ENCODE assay signal across 8 cellular contexts in the genomic region with DNA sequence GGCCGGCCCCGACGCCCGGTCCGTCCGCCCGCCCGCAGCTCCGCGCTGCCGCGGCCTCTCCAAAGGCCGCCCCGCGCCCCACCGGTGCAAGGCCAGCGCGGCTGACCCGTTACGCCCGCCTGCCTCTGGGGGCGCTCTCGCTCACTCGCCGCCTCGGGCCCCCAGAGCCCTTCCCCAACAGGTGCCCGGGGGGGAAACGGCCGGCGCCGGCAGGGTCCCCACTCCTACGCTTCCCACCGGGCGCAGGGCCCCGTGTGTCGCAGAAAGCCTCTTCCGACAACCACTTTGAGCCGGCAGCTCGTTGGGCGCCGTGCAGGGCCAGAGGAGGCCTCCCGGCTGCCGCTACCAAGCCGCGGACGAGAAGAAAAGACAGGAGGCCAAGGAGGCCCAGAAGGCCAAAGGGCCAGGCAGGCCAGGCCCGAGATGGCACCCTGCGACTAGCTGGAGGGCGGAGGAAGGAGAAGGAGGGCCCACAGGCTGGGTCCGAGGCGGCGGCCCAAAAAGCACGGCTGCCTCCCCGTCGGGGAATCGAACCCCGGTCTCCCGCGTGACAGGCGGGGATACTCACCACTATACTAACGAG.
DNase-seq lines count a peak whose midpoint lies in the region; ATAC-seq and TF ChIP-seq lines count a peak whose summit lies in the region.

No MANE protein-coding gene starts in this region.

- peaks cover 16% of the 10 kb centered on the region for H3K27me3 Mint-ChIP-seq in endothelial cell (ENCODE audit: unreplicated experiment)

- peak overlapping the region; percentile 82 for H3K4me3 Mint-ChIP-seq in endothelial cell (ENCODE audit: unreplicated experiment)

- peaks cover 60% of the 10 kb centered on the region for H3K27me3 ChIP-seq in suprapubic skin

- no peak overlapping the region for H3K27ac Mint-ChIP-seq in endothelial cell (ENCODE audit: unreplicated experiment)

- H3K36me3 Mint-ChIP-seq in endothelial cell (ENCODE audit: low read depth, unreplicated experiment) = peaks cover 16% of the 10 kb centered on the region

- no peaks in the 10 kb centered on the region for H3K36me3 ChIP-seq in suprapubic skin

- TF ChIP-seq CTCF in endothelial cell (IDR thresholded peaks at IDR 0.05; ENCODE audit: unreplicated experiment) = peak; percentile 75
- TF ChIP-seq CTCF in suprapubic skin (IDR thresholded peaks at IDR 0.05) = peak in 1 of 2 donors; percentile 49

- no peaks in the 10 kb centered on the region for H3K9me3 ChIP-seq in suprapubic skin

- peak overlapping the region; percentile 46 for H3K4me3 ChIP-seq in suprapubic skin

- no peak overlapping the region for H3K27ac ChIP-seq in suprapubic skin

- no peak for TF ChIP-seq POLR2A in suprapubic skin (IDR thresholded peaks at IDR 0.05)

- peaks cover 11% of the 10 kb centered on the region for H3K4me1 Mint-ChIP-seq in endothelial cell (ENCODE audit: unreplicated experiment)

- peaks cover 11% of the 10 kb centered on the region for H3K4me1 ChIP-seq in suprapubic skin

- peak; percentile 55 for ATAC-seq in HG03175 (IDR thresholded peaks at IDR 0.05; ENCODE audit: unreplicated experiment)

- no CpG with 5 or more reads among the region's 61 CpGs for WGBS in suprapubic skin

- peak; percentile 87 for DNase-seq in Daoy (ENCODE audit: low read depth)
- peak; percentile 79 for DNase-seq in activated CD4-positive, alpha-beta T cell treated with anti-CD3 and anti-CD28 coated beads for 48 hours
- DNase-seq in endothelial cell (ENCODE audit: low spot score) = peak; percentile 83
- DNase-seq in myocyte (ENCODE audit: low read depth) = peak; percentile 55
- peak in 1 of 2 donors; percentile 62 for DNase-seq in suprapubic skin (ENCODE audit: low spot score in 2 of 2)
- no peak for DNase-seq in kidney glomerular epithelial cell (lab: John Stamatoyannopoulos, UW)
- no peak for DNase-seq in effector CD8-positive, alpha-beta T cell (lab: John Stamatoyannopoulos, UW)

- TF ChIP-seq EP300 in suprapubic skin (IDR thresholded peaks at IDR 0.05) = no peak

- peaks cover 4% of the 10 kb centered on the region for H3K9me3 Mint-ChIP-seq in endothelial cell (ENCODE audit: unreplicated experiment)

Comparison
In these comparisons a context has a peak if more than half of its experiments do, and no peak if none do; other contexts are left out.
1. DNase-seq: peak in Daoy (single experiment), activated CD4-positive, alpha-beta T cell treated with anti-CD3 and anti-CD28 coated beads for 48 hours (single experiment), endothelial cell (single experiment) and myocyte (single experiment); none in kidney glomerular epithelial cell (single experiment) and effector CD8-positive, alpha-beta T cell (single experiment).